2 cellular contexts compared by ENCODE assay signal in the genomic region with DNA sequence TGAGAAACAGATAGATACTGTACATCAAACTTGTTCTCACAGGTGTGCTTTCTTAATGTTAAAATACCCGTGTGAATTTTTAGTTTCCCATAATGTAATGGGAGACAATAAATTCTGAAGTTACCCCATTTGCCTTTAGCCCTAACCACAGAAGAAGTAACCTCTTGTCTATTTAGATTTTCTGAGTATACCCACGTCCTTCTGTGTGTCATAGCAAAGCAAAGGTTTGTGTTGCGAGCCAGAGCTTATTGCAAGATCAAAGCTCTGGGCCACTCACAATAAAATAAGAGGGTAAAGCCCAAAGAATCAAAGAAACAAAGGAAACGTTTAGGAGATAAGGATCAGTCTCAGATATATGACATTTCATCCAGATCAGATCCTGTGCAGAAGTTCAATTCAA.
TF ChIP-seq lines count a peak whose summit lies in the region.

No MANE protein-coding gene starts in this region.

TF ChIP-seq in HCT116, 20 proteins besides CTCF, POLR2A, EP300 and RAD21:
- TF ChIP-seq TCF7L2 (IDR thresholded peaks at IDR 0.05; ENCODE audit: borderline replicate concordance, extremely low read depth, insufficient read depth, insufficient read length) (peak; percentile 98), JUND (IDR thresholded peaks at IDR 0.05) (peak; percentile 47), SP1 (IDR thresholded peaks at IDR 0.05; ENCODE audit: low read depth) (peak; percentile 50; the same call in 1 of the 2 replicates)
- TF ChIP-seq, protein P1, sequence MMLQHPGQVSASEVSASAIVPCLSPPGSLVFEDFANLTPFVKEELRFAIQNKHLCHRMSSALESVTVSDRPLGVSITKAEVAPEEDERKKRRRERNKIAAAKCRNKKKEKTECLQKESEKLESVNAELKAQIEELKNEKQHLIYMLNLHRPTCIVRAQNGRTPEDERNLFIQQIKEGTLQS (IDR thresholded peaks at IDR 0.05): no peak
TF ChIP-seq in HCT116: peak in this region for 3.

TF ChIP-seq in GM12891, 5 proteins besides CTCF, POLR2A, EP300 and RAD21:
- TF ChIP-seq TAF1 (IDR thresholded peaks at IDR 0.05; ENCODE audit: low read depth, low read length): no peak
- no peak for TF ChIP-seq PAX5 (IDR thresholded peaks at IDR 0.05; ENCODE audit: insufficient read depth, low read length, severe bottlenecking)
- no peak for TF ChIP-seq SPI1 (IDR thresholded peaks at IDR 0.05; ENCODE audit: low read depth, low read length)
